In genomic region chr12:53949631-53950440, GRCh38 we compare ENCODE assay signal across 20 cellular contexts. TPM values are rescaled to one million over a fixed set of nuclear protein-coding genes. Genes with fewer than 3 reads are reported as not detected.
DNase-seq lines count a peak whose midpoint lies in the region; ATAC-seq, FAIRE-seq and TF ChIP-seq lines count a peak whose summit lies in the region.
"Had no signal": no experiment of that assay in that cellular context is flagged by ENCODE, and none has a peak within 500 bp of the region (broad histone marks: within the 10 kb centered on the region; RNA-seq: fewer than 3 reads in every experiment).

No MANE protein-coding gene starts in this region.

- H3K14ac ChIP-seq in H1 (ENCODE audit: insufficient read length), result no peak overlapping the region

- 10% methylated on average over 21 of the region's 34 CpGs; no CpG with 5 or more reads in 1 of the 2 experiments for WGBS in H1 (ENCODE audit: extremely low coverage in 1 of 2, insufficient coverage in 1 of 2, insufficient read length in 1 of 2, insufficient replicate concordance in 2 of 2, low coverage in 1 of 2, low lambda C conversion rate in 2 of 2, missing lambda C conversion rate in 1 of 2), 2 experiments

- no peak overlapping the region for H2BK20ac ChIP-seq in H1 (ENCODE audit: low read length)

- H2BK5ac ChIP-seq in H1 (ENCODE audit: low read depth, low read length), result no peak overlapping the region

- H3K79me2 ChIP-seq in H1 (ENCODE audit: control insufficient read depth in 1 of 2, insufficient read depth in 2 of 2, low read length in 2 of 2), result no peaks in the 10 kb centered on the region

- no peak overlapping the region for H2AFZ ChIP-seq in H1 (ENCODE audit: low read length)

- no peaks in the 10 kb centered on the region; a peak in 1 of 4 replicates for H3K9me3 ChIP-seq in H1 (ENCODE audit: insufficient read depth in 2 of 2, low read depth in 1 of 2, low read length in 1 of 2)
- H3K9me3 ChIP-seq: tibial nerve had no signal

- no peak overlapping the region for H3K56ac ChIP-seq in H1 (replicated peaks; ENCODE audit: insufficient read length, low read depth, low read length)

- H3K23ac ChIP-seq in H1 (ENCODE audit: insufficient read length), result no peak overlapping the region

- H3K18ac ChIP-seq in H1 (ENCODE audit: extremely low read depth, low read length), result no peak overlapping the region

- DNase-seq in CMK (ENCODE audit: low read depth) (peak; percentile 77), HEK293T (ENCODE audit: extremely low spot score) (peak; percentile 38), NCI-H2171 (lab: John Stamatoyannopoulos, UW) (peak; percentile 3), H1 (ENCODE audit: low read depth in 1 of 2, low spot score in 2 of 2) (peak in 1 of 2 experiments; percentile 67), GF-D8 (lab: John Stamatoyannopoulos, UW) (no peak), NK-92 (lab: John Stamatoyannopoulos, UW; ENCODE audit: unreplicated experiment) (no peak), HPDE6-E6E7 (ENCODE audit: extremely low spot score) (no peak)
- DNase-seq: activated B cell treated with CpG ODN at 0.5 μM for 24 hours; activated CD4-positive, alpha-beta memory T cell treated with anti-CD3 and anti-CD28 coated beads for 36 hours; activated gamma-delta T cell; head of caudate nucleus; left ventricle myocardium superior; NCI-H2029 treated with DMSO at 0.1 percent for 48 hours; RPMI8226; stimulated activated CD4-positive, alpha-beta T cell treated with anti-CD3 and anti-CD28 coated beads, Interleukin-4, amount 100 ng/mL, for 1 hour had no signal

- H3K4me3 ChIP-seq in H1 (ENCODE audit: extremely low read depth in 1 of 4, insufficient read depth in 2 of 4, low read depth in 3 of 4, low read length in 4 of 4), result 0 out of 8 replicates have a peak overlapping the region, but pooled peaks of 1 of the 4 experiments have one; percentile 8
- H3K4me3 ChIP-seq: SK-N-MC, tibial nerve had no signal

- POLR2A ChIA-PET in HEK293T (lab: Yijun Ruan, JAX), result no interaction called here
- POLR2A ChIA-PET in H1 (lab: Charles Lee; ENCODE audit: partially characterized antibody), result interaction anchor here (1.0 kb wide), 1 partner anchor 16 kb away, joined by 3 read pairs; no protein-coding TSS in a partner anchor

- H2AK5ac ChIP-seq in H1 (ENCODE audit: low read depth, low read length), result no peak overlapping the region

- TF ChIP-seq CTCF in H1 (IDR thresholded peaks at IDR 0.05; ENCODE audit: control extremely low read depth in 1 of 3, insufficient read depth in 1 of 3, low read depth in 1 of 3, low read length in 3 of 3), result no peak

- H2BK15ac ChIP-seq in H1 (ENCODE audit: low read length), result no peak overlapping the region

- H4K91ac ChIP-seq in H1 (replicated peaks; ENCODE audit: insufficient read length, low read length), result no peak overlapping the region

- H3K23me2 ChIP-seq in H1 (ENCODE audit: low read depth, low read length), result no peaks in the 10 kb centered on the region

- no peak overlapping the region for H3K4ac ChIP-seq in H1 (replicated peaks; ENCODE audit: insufficient read length, low read depth, low read length)

- peaks cover 0 to 16% (median 4%) of the 10 kb centered on the region in 4 experiments; a peak in 6 of 7 replicates for H3K4me1 ChIP-seq in H1 (replicated peaks in 1 of 4; ENCODE audit: control insufficient read depth in 3 of 4, insufficient read depth in 4 of 4, low read length in 3 of 4)

- no peak overlapping the region for H3K9ac ChIP-seq in H1 (replicated peaks in 1 of 4; ENCODE audit: extremely low read depth in 1 of 4, low read depth in 3 of 4, low read length in 3 of 4)

- 0 out of 2 replicates have a peak overlapping the region, but pooled peaks have one; percentile 60 for H2BK12ac ChIP-seq in H1 (ENCODE audit: low read depth, low read length)

- FAIRE-seq in H1 (lab: Jason Lieb, UNC), result no peak
- FAIRE-seq: bronchial epithelial cell, endothelial cell of umbilical vein had no signal

- CTCF ChIA-PET in HEK293T (lab: Yijun Ruan, JAX), result interaction anchor here (0.9 to 1.1 kb wide), 2 partner anchors 10 to 192 kb away, joined by 3 read pairs; no protein-coding TSS in a partner anchor
- CTCF ChIA-PET in H1 (lab: Charles Lee; ENCODE audit: partially characterized antibody), result interaction anchor here (0.7 to 2.1 kb wide), 7 partner anchors 12 to 193 kb away, joined by 3 to 6 read pairs (median 3); no protein-coding TSS in a partner anchor

- H4K8ac ChIP-seq in H1 (ENCODE audit: extremely low read depth, insufficient read depth, low read length), result no peak overlapping the region; the same call in 1 of the 2 replicates

- TF ChIP-seq RAD21 in H1 (IDR thresholded peaks at IDR 0.05 in 1 of 2, conservative IDR thresholded peaks at IDR 0.05 in 1 of 2; ENCODE audit: low read depth in 2 of 2, low read length in 2 of 2), result no peak

- H3K4me2 ChIP-seq in H1 (ENCODE audit: insufficient read depth in 1 of 2, low read depth in 2 of 2, low read length in 2 of 2), result peak overlapping the region; percentile 8 to 25; a peak in 1 of 4 replicates

- no peak overlapping the region for H2BK120ac ChIP-seq in H1 (replicated peaks; ENCODE audit: low read depth, low read length)

- no peaks in the 10 kb centered on the region for H3K79me1 ChIP-seq in H1 (ENCODE audit: low read depth, low read length)

- no peak overlapping the region for H4K5ac ChIP-seq in H1 (ENCODE audit: insufficient read length, low read depth, low read length)

- ATAC-seq in HG03342 (IDR thresholded peaks at IDR 0.05; ENCODE audit: unreplicated experiment), result no peak
- ATAC-seq: left ventricle myocardium superior had no signal

- H3K27ac ChIP-seq in H1 (ENCODE audit: low read depth, low read length), result no peak overlapping the region
- H3K27ac ChIP-seq: SK-N-MC, tibial nerve had no signal

- no peak for TF ChIP-seq EP300 in H1 (IDR thresholded peaks at IDR 0.05; ENCODE audit: borderline replicate concordance in 1 of 2, low read depth in 2 of 2, low read length in 2 of 2)

- H3K27me3 ChIP-seq in H1 (replicated peaks in 1 of 4; ENCODE audit: control insufficient read depth in 3 of 4, extremely low read depth in 1 of 4, insufficient read depth in 3 of 4, low read length in 3 of 4), result peaks cover 98 to 100% (median 100%) of the 10 kb centered on the region in 4 experiments

- no peak for TF ChIP-seq POLR2A in H1 (IDR thresholded peaks at IDR 0.05; ENCODE audit: control extremely low read depth in 1 of 2, low read depth in 2 of 2, low read length in 2 of 2)

- H4K20me1 ChIP-seq in H1 (replicated peaks in 1 of 2; ENCODE audit: control insufficient read depth in 1 of 2, insufficient read depth in 2 of 2, low read length in 2 of 2), result peaks cover 26 to 43% of the 10 kb centered on the region in 2 experiments

- H3K36me3 ChIP-seq in H1 (ENCODE audit: control insufficient read depth in 2 of 4, insufficient read depth in 4 of 4, low read length in 3 of 4), result peaks cover 0 to 4% (median 0%) of the 10 kb centered on the region in 4 experiments; a peak in 1 of 8 replicates
- H3K36me3 ChIP-seq: tibial nerve had no signal

RNA-seq across cellular contexts. Expression of gene HOXC12, which starts 4.9 kb away (rescaled TPM):
- total RNA-seq in H1 (2021; fragmentation: NEBNext Ultra II Directional; extraction: Animal tissue kit (Norgen Biotek cat#: 25700)), result not detected in 2 replicates
- not detected in 2 replicates for polyA plus RNA-seq in H1 (2011; rRNA removed)
- polyA plus RNA-seq in H1 (2011; cell fraction: cytosol; rRNA removed), result not detected
- polyA plus RNA-seq in H1 (2011; cell fraction: nucleus; rRNA removed), result not detected
- not detected in 4 replicates for polyA plus RNA-seq in H1 (2012, experiment 1 of 2)
- polyA plus RNA-seq in H1 (2012, experiment 2 of 2), result not detected
- not detected for polyA plus RNA-seq in H1 (2013, experiment 1 of 2)
- polyA plus RNA-seq in H1 (2013, experiment 2 of 2), result not detected
- not detected in 2 replicates for polyA minus RNA-seq in H1 (2011; rRNA and poly(A)+ RNA removed)
- polyA minus RNA-seq in H1 (2011; cell fraction: cytosol; rRNA and poly(A)+ RNA removed), result not detected
- not detected for polyA minus RNA-seq in H1 (2011; cell fraction: nucleus; rRNA and poly(A)+ RNA removed)
- total RNA-seq: activated B cell treated with CpG ODN at 0.5 μM for 24 hours; activated CD4-positive, alpha-beta memory T cell treated with anti-CD3 and anti-CD28 coated beads for 36 hours; bronchial epithelial cell; endothelial cell of umbilical vein; left ventricle myocardium superior had no signal
- polyA plus RNA-seq: endothelial cell of umbilical vein had no signal

RNA-seq across cellular contexts. Expression of gene HOXC13, which starts 11.2 kb away (rescaled TPM):
- 0.13 TPM in 1 of 2 replicates, not detected in the other for total RNA-seq in H1 (2021; fragmentation: NEBNext Ultra II Directional; extraction: Animal tissue kit (Norgen Biotek cat#: 25700))
- polyA plus RNA-seq in H1 (2011; rRNA removed), result 0.02 TPM in 1 of 2 replicates, not detected in the other
- polyA plus RNA-seq in H1 (2011; cell fraction: cytosol; rRNA removed), result not detected
- not detected for polyA plus RNA-seq in H1 (2011; cell fraction: nucleus; rRNA removed)
- not detected in 4 replicates for polyA plus RNA-seq in H1 (2012, experiment 1 of 2)
- polyA plus RNA-seq in H1 (2012, experiment 2 of 2), result 0.10 TPM
- polyA plus RNA-seq in H1 (2013, experiment 1 of 2), result 0.02 TPM
- polyA plus RNA-seq in H1 (2013, experiment 2 of 2), result not detected
- polyA minus RNA-seq in H1 (2011; rRNA and poly(A)+ RNA removed), result not detected in 2 replicates
- polyA minus RNA-seq in H1 (2011; cell fraction: cytosol; rRNA and poly(A)+ RNA removed), result not detected
- polyA minus RNA-seq in H1 (2011; cell fraction: nucleus; rRNA and poly(A)+ RNA removed), result not detected
- total RNA-seq: activated B cell treated with CpG ODN at 0.5 μM for 24 hours; activated CD4-positive, alpha-beta memory T cell treated with anti-CD3 and anti-CD28 coated beads for 36 hours; bronchial epithelial cell; endothelial cell of umbilical vein; left ventricle myocardium superior; tibial nerve had no signal
- polyA plus RNA-seq: endothelial cell of umbilical vein had no signal

RNA-seq across cellular contexts. Expression of gene HOXC11, which starts 23.1 kb away (rescaled TPM):
- not detected in 2 replicates for total RNA-seq in H1 (2021; fragmentation: NEBNext Ultra II Directional; extraction: Animal tissue kit (Norgen Biotek cat#: 25700))
- not detected in 2 replicates for polyA plus RNA-seq in H1 (2011; rRNA removed)
- not detected for polyA plus RNA-seq in H1 (2011; cell fraction: cytosol; rRNA removed)
- polyA plus RNA-seq in H1 (2011; cell fraction: nucleus; rRNA removed), result not detected
- polyA plus RNA-seq in H1 (2012, experiment 1 of 2), result not detected in 4 replicates
- polyA plus RNA-seq in H1 (2012, experiment 2 of 2), result not detected
- not detected for polyA plus RNA-seq in H1 (2013, experiment 1 of 2)
- not detected for polyA plus RNA-seq in H1 (2013, experiment 2 of 2)
- polyA minus RNA-seq in H1 (2011; rRNA and poly(A)+ RNA removed), result not detected in 2 replicates
- 0.88 TPM for polyA minus RNA-seq in H1 (2011; cell fraction: cytosol; rRNA and poly(A)+ RNA removed)
- 0.40 TPM for polyA minus RNA-seq in H1 (2011; cell fraction: nucleus; rRNA and poly(A)+ RNA removed)
- total RNA-seq: activated B cell treated with CpG ODN at 0.5 μM for 24 hours; activated CD4-positive, alpha-beta memory T cell treated with anti-CD3 and anti-CD28 coated beads for 36 hours; bronchial epithelial cell; endothelial cell of umbilical vein; left ventricle myocardium superior had no signal
- polyA plus RNA-seq: endothelial cell of umbilical vein had no signal

RNA-seq across cellular contexts. Expression of gene HOTAIR, which starts 24.9 kb away (rescaled TPM):
- total RNA-seq in H1 (2021; fragmentation: NEBNext Ultra II Directional; extraction: Animal tissue kit (Norgen Biotek cat#: 25700)), result not detected in 2 replicates
- not detected in 2 replicates for polyA plus RNA-seq in H1 (2011; rRNA removed)
- not detected for polyA plus RNA-seq in H1 (2011; cell fraction: cytosol; rRNA removed)
- polyA plus RNA-seq in H1 (2011; cell fraction: nucleus; rRNA removed), result not detected
- not detected in 4 replicates for polyA plus RNA-seq in H1 (2012, experiment 1 of 2)
- polyA plus RNA-seq in H1 (2012, experiment 2 of 2), result not detected
- polyA plus RNA-seq in H1 (2013, experiment 1 of 2), result not detected
- not detected for polyA plus RNA-seq in H1 (2013, experiment 2 of 2)
- polyA minus RNA-seq in H1 (2011; rRNA and poly(A)+ RNA removed), result not detected in 2 replicates
- not detected for polyA minus RNA-seq in H1 (2011; cell fraction: cytosol; rRNA and poly(A)+ RNA removed)
- polyA minus RNA-seq in H1 (2011; cell fraction: nucleus; rRNA and poly(A)+ RNA removed), result not detected
- total RNA-seq: activated B cell treated with CpG ODN at 0.5 μM for 24 hours; activated CD4-positive, alpha-beta memory T cell treated with anti-CD3 and anti-CD28 coated beads for 36 hours; bronchial epithelial cell; endothelial cell of umbilical vein; left ventricle myocardium superior had no signal
- polyA plus RNA-seq: endothelial cell of umbilical vein had no signal

RNA-seq across cellular contexts. Expression of gene HOXC10, which starts 35.1 kb away (rescaled TPM):
- not detected in 2 replicates for total RNA-seq in H1 (2021; fragmentation: NEBNext Ultra II Directional; extraction: Animal tissue kit (Norgen Biotek cat#: 25700))
- polyA plus RNA-seq in H1 (2011; rRNA removed), result not detected in 2 replicates
- polyA plus RNA-seq in H1 (2011; cell fraction: cytosol; rRNA removed), result not detected
- polyA plus RNA-seq in H1 (2011; cell fraction: nucleus; rRNA removed), result not detected
- not detected in 4 replicates for polyA plus RNA-seq in H1 (2012, experiment 1 of 2)
- 0.20 TPM for polyA plus RNA-seq in H1 (2012, experiment 2 of 2)
- not detected for polyA plus RNA-seq in H1 (2013, experiment 1 of 2)
- polyA plus RNA-seq in H1 (2013, experiment 2 of 2), result not detected
- polyA minus RNA-seq in H1 (2011; rRNA and poly(A)+ RNA removed), result not detected in 2 replicates
- polyA minus RNA-seq in H1 (2011; cell fraction: cytosol; rRNA and poly(A)+ RNA removed), result not detected
- polyA minus RNA-seq in H1 (2011; cell fraction: nucleus; rRNA and poly(A)+ RNA removed), result not detected
- total RNA-seq: activated B cell treated with CpG ODN at 0.5 μM for 24 hours; activated CD4-positive, alpha-beta memory T cell treated with anti-CD3 and anti-CD28 coated beads for 36 hours; bronchial epithelial cell; endothelial cell of umbilical vein; left ventricle myocardium superior had no signal

Comparison
In these comparisons a context has a peak if more than half of its experiments do, and no peak if none do; other contexts are left out.
1. DNase-seq: peak in CMK (single experiment), HEK293T (single experiment) and NCI-H2171 (single experiment); none in GF-D8 (single experiment), NK-92 (single experiment) and HPDE6-E6E7 (single experiment).